In the genomic region with DNA sequence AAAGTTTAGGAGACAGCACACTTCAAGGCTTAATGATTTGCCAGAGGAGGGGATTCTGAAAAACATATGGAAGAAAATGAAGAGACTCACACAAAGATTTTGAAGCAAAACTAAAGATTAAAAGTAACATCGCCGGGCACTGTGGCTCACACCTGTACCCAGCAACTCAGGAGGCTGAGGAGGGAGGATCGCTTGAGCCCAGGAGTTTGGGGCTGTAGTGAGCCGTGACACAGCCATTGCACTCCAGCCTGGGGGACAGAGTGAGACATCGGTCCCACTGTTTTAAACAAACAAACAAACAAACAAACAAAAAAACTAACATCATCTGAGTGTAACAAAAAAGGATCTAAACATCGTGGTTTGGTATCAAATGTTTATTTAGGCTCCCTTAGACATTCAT, we compare ENCODE assay signal across 13 cellular contexts. TPM values are rescaled to one million over a fixed set of nuclear protein-coding genes. Genes with fewer than 3 reads are reported as not detected.
A peak's percentile ranks its signal among the peaks of the same experiment; 100 is the strongest.
DNase-seq lines count a peak whose midpoint lies in the region; ATAC-seq and TF ChIP-seq lines count a peak whose summit lies in the region.
"Had no signal": no experiment of that assay in that cellular context is flagged by ENCODE, and none has a peak within 500 bp of the region (broad histone marks: within the 10 kb centered on the region; RNA-seq: fewer than 3 reads in every experiment).

No MANE protein-coding gene starts in this region.

- no peaks in the 10 kb centered on the region for H3K9me3 Mint-ChIP-seq in CD4-positive, CD25-positive, alpha-beta regulatory T cell
- peaks cover 4% of the 10 kb centered on the region for H3K9me3 Mint-ChIP-seq in neural progenitor cell

- BruUV-seq in mammary epithelial cell (replicated peaks; lab: Mats Ljungman, UMichigan): no TSS peak

- no peak for TF ChIP-seq CTCF in mammary epithelial cell (conservative IDR thresholded peaks at IDR 0.05 in 1 of 2, IDR thresholded peaks at IDR 0.05 in 1 of 2; ENCODE audit: extremely low read depth in 1 of 2, insufficient read depth in 1 of 2, low read depth in 1 of 2, low read length in 2 of 2)
- TF ChIP-seq CTCF in neural progenitor cell (IDR thresholded peaks at IDR 0.05): no peak

- no peak overlapping the region for H2AFZ ChIP-seq in Karpas-422 (ENCODE audit: low read length)
- H2AFZ ChIP-seq in mammary epithelial cell (ENCODE audit: low read depth, low read length): no peak overlapping the region
- no peak overlapping the region for H2AFZ ChIP-seq in neural progenitor cell (replicated peaks)

- in situ Hi-C loops in mammary epithelial cell (cut with MboI; ENCODE audit: low sequenced_read_pairs in 2 of 2): no loop called here

- peaks cover 12% of the 10 kb centered on the region for H3F3A ChIP-seq in neural progenitor cell (ENCODE audit: low read depth)

- H3K27ac ChIP-seq in CD4-positive, CD25-positive, alpha-beta regulatory T cell (ENCODE audit: insufficient read depth, low read length, poor library complexity, severe bottlenecking): no peak overlapping the region
- H3K27ac ChIP-seq in Karpas-422 (ENCODE audit: low read length) (peak overlapping the region; percentile 99), mammary epithelial cell (ENCODE audit: insufficient read depth, low read depth, low read length) (no peak overlapping the region), neural progenitor cell (no peak overlapping the region)
- H3K27ac ChIP-seq: neutrophil had no signal

- dilution Hi-C loops in mammary epithelial cell (cut with HindIII; ENCODE audit: low sequenced_read_pairs): no loop called here

- no peak for ATAC-seq in CD4-positive, CD25-positive, alpha-beta regulatory T cell (ENCODE audit: low read depth in 2 of 2)
- ATAC-seq in GM21526 (IDR thresholded peaks at IDR 0.05; ENCODE audit: low FRiP score, unreplicated experiment): no peak
- ATAC-seq in GM19328 (IDR thresholded peaks at IDR 0.05; ENCODE audit: unreplicated experiment): no peak

- peak overlapping the region; percentile 66 for H3K9ac ChIP-seq in Karpas-422 (ENCODE audit: low read length)
- H3K9ac ChIP-seq in mammary epithelial cell (ENCODE audit: insufficient read depth, low read length): no peak overlapping the region
- H3K9ac ChIP-seq in neural progenitor cell: no peak overlapping the region

- CTCF ChIA-PET in mammary epithelial cell (lab: Charles Lee; ENCODE audit: low non-redundant PET): no interaction called here

- H3K9me3 ChIP-seq in CD4-positive, CD25-positive, alpha-beta regulatory T cell (ENCODE audit: control insufficient read depth in 2 of 2, low read length in 2 of 2): no peaks in the 10 kb centered on the region
- H3K9me3 ChIP-seq in Karpas-422 (ENCODE audit: low read length) (no peaks in the 10 kb centered on the region), mammary epithelial cell (replicated peaks; ENCODE audit: insufficient read depth, low read length) (no peaks in the 10 kb centered on the region), neural progenitor cell (ENCODE audit: low read depth) (no peaks in the 10 kb centered on the region)
- H3K9me3 ChIP-seq: neutrophil had no signal

- no peak overlapping the region for H3K27ac Mint-ChIP-seq in CD4-positive, CD25-positive, alpha-beta regulatory T cell
- H3K27ac Mint-ChIP-seq in neural progenitor cell: no peak overlapping the region

- DNase-seq in CD4-positive, CD25-positive, alpha-beta regulatory T cell: no peak
- DNase-seq in Karpas-422 (no peak), mammary epithelial cell (no peak), neural progenitor cell (ENCODE audit: low spot score) (no peak), NCI-H1092 (lab: John Stamatoyannopoulos, UW) (no peak), amygdala (lab: John Stamatoyannopoulos, UW) (no peak)
- DNase-seq: GDM1; NCI-H2029; OCI-M1; stimulated activated CD4-positive, alpha-beta T cell treated with anti-CD3 and anti-CD28 coated beads, Interleukin-4, amount 100 ng/mL, for 24 hours had no signal

- H3K9me2 ChIP-seq in Karpas-422 (replicated peaks; ENCODE audit: insufficient read depth, low read length): no peaks in the 10 kb centered on the region

- H4K20me1 ChIP-seq in Karpas-422 (ENCODE audit: insufficient read depth, low read depth, low read length) (peaks cover 36% of the 10 kb centered on the region), mammary epithelial cell (ENCODE audit: insufficient read depth, low read length) (peaks cover 5% of the 10 kb centered on the region), neural progenitor cell (ENCODE audit: low read depth) (peaks cover 62% of the 10 kb centered on the region)

- peaks cover 4% of the 10 kb centered on the region for H3K27me3 Mint-ChIP-seq in CD4-positive, CD25-positive, alpha-beta regulatory T cell
- no peaks in the 10 kb centered on the region for H3K27me3 Mint-ChIP-seq in neural progenitor cell (ENCODE audit: insufficient read depth, low read depth)

- peaks cover 4% of the 10 kb centered on the region for H3K36me3 Mint-ChIP-seq in CD4-positive, CD25-positive, alpha-beta regulatory T cell
- H3K36me3 Mint-ChIP-seq in neural progenitor cell: peaks cover 13% of the 10 kb centered on the region

- H3K27me3 ChIP-seq in CD4-positive, CD25-positive, alpha-beta regulatory T cell (ENCODE audit: control insufficient read depth, insufficient read depth, low read length): no peaks in the 10 kb centered on the region
- no peaks in the 10 kb centered on the region for H3K27me3 ChIP-seq in Karpas-422 (ENCODE audit: low read length)
- H3K27me3 ChIP-seq in mammary epithelial cell (ENCODE audit: insufficient read depth, low read length): no peaks in the 10 kb centered on the region
- H3K27me3 ChIP-seq in neural progenitor cell: no peaks in the 10 kb centered on the region
- H3K27me3 ChIP-seq: neutrophil had no signal

- intact Hi-C loops in mammary epithelial cell (cut with micrococcal nuclease): no loop called here

- H3K4me3 ChIP-seq in CD4-positive, CD25-positive, alpha-beta regulatory T cell (ENCODE audit: low read depth, low read length): no peak overlapping the region
- H3K4me3 ChIP-seq in Karpas-422 (ENCODE audit: low read length) (peak overlapping the region; percentile 48), mammary epithelial cell (replicated peaks in 1 of 3; ENCODE audit: insufficient read depth in 1 of 3, low read depth in 2 of 3, low read length in 3 of 3) (no peak overlapping the region), neural progenitor cell (no peak overlapping the region)

- peaks cover 30% of the 10 kb centered on the region for H3K4me1 ChIP-seq in CD4-positive, CD25-positive, alpha-beta regulatory T cell (ENCODE audit: control insufficient read depth, insufficient read depth, low read length, poor library complexity, severe bottlenecking)
- H3K4me1 ChIP-seq in Karpas-422 (ENCODE audit: low read length): peaks cover 70% of the 10 kb centered on the region
- H3K4me1 ChIP-seq in mammary epithelial cell (ENCODE audit: insufficient read depth, low read length): peaks cover 11% of the 10 kb centered on the region
- no peaks in the 10 kb centered on the region for H3K4me1 ChIP-seq in neural progenitor cell

- peak overlapping the region; percentile 67 to 100 (median 76) for H3K4me3 Mint-ChIP-seq in CD4-positive, CD25-positive, alpha-beta regulatory T cell
- H3K4me3 Mint-ChIP-seq in neural progenitor cell: peak overlapping the region; percentile 67

- WGBS in mammary epithelial cell (ENCODE audit: low coverage, missing lambda C conversion rate): 100% methylated on average over 6 of the region's 6 CpGs

- peak overlapping the region; percentile 93 for H3K4me2 ChIP-seq in Karpas-422 (ENCODE audit: low read depth, low read length, poor library complexity, severe bottlenecking)
- H3K4me2 ChIP-seq in mammary epithelial cell (ENCODE audit: insufficient read depth, low read depth, low read length): peak overlapping the region; percentile 43
- no peak overlapping the region for H3K4me2 ChIP-seq in neural progenitor cell

- H3K36me3 ChIP-seq in CD4-positive, CD25-positive, alpha-beta regulatory T cell (ENCODE audit: control insufficient read depth, insufficient read depth, low read length): peaks cover 4% of the 10 kb centered on the region
- H3K36me3 ChIP-seq in Karpas-422 (ENCODE audit: insufficient read depth, low read length) (peaks cover 4% of the 10 kb centered on the region; the same call in 1 of the 2 replicates), mammary epithelial cell (ENCODE audit: insufficient read depth, low read length) (peaks cover 2% of the 10 kb centered on the region), neural progenitor cell (no peaks in the 10 kb centered on the region)
- H3K36me3 ChIP-seq: neutrophil had no signal

- peaks cover 66% of the 10 kb centered on the region for H3K79me2 ChIP-seq in Karpas-422 (ENCODE audit: low read length)
- H3K79me2 ChIP-seq in mammary epithelial cell (ENCODE audit: insufficient read depth, low read length): peaks cover 76% of the 10 kb centered on the region
- peaks cover 74% of the 10 kb centered on the region for H3K79me2 ChIP-seq in neural progenitor cell (ENCODE audit: low read depth)

- peaks cover 34 to 75% (median 47%) of the 10 kb centered on the region in 4 donors for H3K4me1 Mint-ChIP-seq in CD4-positive, CD25-positive, alpha-beta regulatory T cell
- H3K4me1 Mint-ChIP-seq in neural progenitor cell: peaks cover 7% of the 10 kb centered on the region

RNA-seq across cellular contexts. Expression of gene KDELR2, which starts 2.5 kb away (rescaled TPM):
- 39.9 TPM for total RNA-seq in CD4-positive, CD25-positive, alpha-beta regulatory T cell
- 10 to 100 TPM; 52.8 to 74.9 (median 56.6) TPM for polyA plus RNA-seq in CD4-positive, CD25-positive, alpha-beta regulatory T cell
- 27.3 and 82.4 TPM in 2 replicates for total RNA-seq in Karpas-422 (2014; rRNA removed; shearing (Covaris generic); ENCODE audit: low replicate concordance)
- total RNA-seq in mammary epithelial cell: 100 to 1,000 TPM in 1 of 2 donors, 10 to 100 TPM in 1; 93.4 to 149 TPM
- polyA plus RNA-seq in mammary epithelial cell: 96.1 TPM
- polyA minus RNA-seq in mammary epithelial cell: 150 TPM
- total RNA-seq in neural progenitor cell (ENCODE audit: low replicate concordance): 73.4 and 87.6 TPM in 2 replicates

RNA-seq across cellular contexts. Expression of gene DAGLB, which starts 33.7 kb away (rescaled TPM):
- total RNA-seq in CD4-positive, CD25-positive, alpha-beta regulatory T cell: 33.2 TPM
- 10 to 100 TPM in 3 of 4 donors, 1 to 10 TPM in 1; 5.9 to 13.8 (median 11.7) TPM for polyA plus RNA-seq in CD4-positive, CD25-positive, alpha-beta regulatory T cell
- total RNA-seq in Karpas-422 (2014; rRNA removed; shearing (Covaris generic); ENCODE audit: low replicate concordance): 10.0 and 15.4 TPM in 2 replicates
- total RNA-seq in mammary epithelial cell: 10 to 100 TPM; 20.7 to 22.1 TPM
- polyA plus RNA-seq in mammary epithelial cell: 19.6 TPM
- polyA minus RNA-seq in mammary epithelial cell: 23.9 TPM
- 28.0 and 36.1 TPM in 2 replicates for total RNA-seq in neural progenitor cell (ENCODE audit: low replicate concordance)
